8 cellular contexts compared by ENCODE assay signal in genomic region chr1:88892146-88892877, GRCh38. TPM values are rescaled to one million over a fixed set of nuclear protein-coding genes. Genes with fewer than 3 reads are reported as not detected.
DNase-seq lines count a peak whose midpoint lies in the region; ATAC-seq and TF ChIP-seq lines count a peak whose summit lies in the region.

No MANE protein-coding gene starts in this region.

- TF ChIP-seq CTCF in BE2C (IDR thresholded peaks at IDR 0.05; ENCODE audit: low read depth, low read length) (no peak), HEK293 (tag by site-specific recombination; IDR thresholded peaks at IDR 0.05) (no peak), PC-3 (conservative IDR thresholded peaks at IDR 0.05; ENCODE audit: low read depth, low read length) (no peak), dorsolateral prefrontal cortex (IDR thresholded peaks at IDR 0.05 in 54 of 56, conservative IDR thresholded peaks at IDR 0.05 in 2 of 56; ENCODE audit: low read depth in 1 of 56, partially characterized antibody in 56 of 56) (no peak)

- intact Hi-C loops in PC-3 (cut with micrococcal nuclease) (loop anchor here (5.0 kb wide), 2 partner anchors 160 to 210 kb away; partner anchors contain the start of gene PKN2), dorsolateral prefrontal cortex (cut with DNase I) (no loop called here)
- intact Hi-C loops in naive thymus-derived CD4-positive, alpha-beta T cell (cut with micrococcal nuclease): loop anchor here (5.0 kb wide), 5 partner anchors 385 to 1560 kb away; partner anchors contain the start of gene LRRC8D (in 1 of the 2)

- H3K36me3 Mint-ChIP-seq in naive thymus-derived CD4-positive, alpha-beta T cell: peaks cover 0 to 5% (median 0%) of the 10 kb centered on the region in 5 donors

- H3K4me1 Mint-ChIP-seq in naive thymus-derived CD4-positive, alpha-beta T cell: peaks cover 23 to 54% (median 43%) of the 10 kb centered on the region in 7 donors

- no peaks in the 10 kb centered on the region for H3K9me2 ChIP-seq in PC-3 (replicated peaks; ENCODE audit: low read length)

- peak overlapping the region; percentile 87 to 99 (median 95) for H3K4me3 Mint-ChIP-seq in naive thymus-derived CD4-positive, alpha-beta T cell

- no peaks in the 10 kb centered on the region for H3F3A ChIP-seq in PC-3 (ENCODE audit: low read length, unreplicated experiment)

- H2AFZ ChIP-seq in PC-3 (ENCODE audit: low read length): peak overlapping the region; percentile 92

- no peaks in the 10 kb centered on the region for H3K9me3 ChIP-seq in BE2C
- no peaks in the 10 kb centered on the region for H3K9me3 ChIP-seq in HEK293 (ENCODE audit: control insufficient read depth, insufficient read depth, low read depth, low read length)
- H3K9me3 ChIP-seq in PC-3 (ENCODE audit: low read length): no peaks in the 10 kb centered on the region
- no peaks in the 10 kb centered on the region for H3K9me3 ChIP-seq in naive thymus-derived CD4-positive, alpha-beta T cell (ENCODE audit: control insufficient read depth in 2 of 3, low read length in 3 of 3)

- BruUV-seq in PC-3 (replicated peaks; lab: Mats Ljungman, UMichigan): TSS peak; percentile 13

- H4K20me1 ChIP-seq in PC-3 (ENCODE audit: low read length): peaks cover 18% of the 10 kb centered on the region

- peaks cover 41% of the 10 kb centered on the region for H3K79me2 ChIP-seq in PC-3 (ENCODE audit: low read length)

- peaks cover 0 to 5% (median 0%) of the 10 kb centered on the region in 11 donors for H3K9me3 Mint-ChIP-seq in naive thymus-derived CD4-positive, alpha-beta T cell

- H3K27ac ChIP-seq in HEK293 (ENCODE audit: extremely low read depth, low read depth, low read length) (no peak overlapping the region), PC-3 (ENCODE audit: low read length) (no peak overlapping the region), dorsolateral prefrontal cortex (peak overlapping the region in 42 of 59 donors; percentile 78 to 98 (median 93))
- H3K27ac ChIP-seq in naive thymus-derived CD4-positive, alpha-beta T cell (ENCODE audit: low read depth, low read length): peak overlapping the region; percentile 91

- H3K4me3 ChIP-seq in BE2C (ENCODE audit: low read depth, low read length) (peak overlapping the region; percentile 78), HEK293 (ENCODE audit: low read depth, low read length) (peak overlapping the region; percentile 99), PC-3 (ENCODE audit: low read length) (peak overlapping the region; percentile 96), dorsolateral prefrontal cortex (peak overlapping the region; percentile 61 to 100 (median 93))
- peak overlapping the region; percentile 86 for H3K4me3 ChIP-seq in naive thymus-derived CD4-positive, alpha-beta T cell (ENCODE audit: low read length)

- peak overlapping the region; percentile 84 for H3K9ac ChIP-seq in PC-3 (ENCODE audit: low read length)

- H3K27me3 Mint-ChIP-seq in naive thymus-derived CD4-positive, alpha-beta T cell: peaks cover 0 to 2% (median 0%) of the 10 kb centered on the region in 5 donors

- H3K36me3 ChIP-seq in BE2C (no peaks in the 10 kb centered on the region), HEK293 (ENCODE audit: control insufficient read depth in 2 of 2, insufficient read depth in 1 of 2, low read length in 2 of 2) (peaks cover 0 to 9% of the 10 kb centered on the region in 2 experiments; a peak in 1 of 3 replicates), PC-3 (ENCODE audit: low read depth, low read length) (peaks cover 3% of the 10 kb centered on the region; the same call in 1 of the 2 replicates)
- H3K36me3 ChIP-seq in naive thymus-derived CD4-positive, alpha-beta T cell (ENCODE audit: control insufficient read depth in 2 of 3, insufficient read depth in 3 of 3, low read length in 3 of 3): peaks cover 0 to 6% (median 0%) of the 10 kb centered on the region in 3 experiments

- H3K4me2 ChIP-seq in PC-3 (ENCODE audit: low read length): peak overlapping the region; percentile 97

- DNase-seq in BE2C: no peak
- DNase-seq in PC-3: peak; percentile 95
- DNase-seq in dorsolateral prefrontal cortex: no peak
- peak in 2 of 9 donors; percentile 15 to 18 for DNase-seq in naive thymus-derived CD4-positive, alpha-beta T cell
- DNase-seq in HuH-7.5 (ENCODE audit: low spot score): no peak

- peak; percentile 68 for ATAC-seq in PC-3
- no peak for ATAC-seq in naive thymus-derived CD4-positive, alpha-beta T cell
- ATAC-seq in HG03460 (IDR thresholded peaks at IDR 0.05; ENCODE audit: unreplicated experiment): no peak
- no peak for ATAC-seq in GM18873 (IDR thresholded peaks at IDR 0.05; ENCODE audit: low FRiP score, unreplicated experiment)

- H3K4me1 ChIP-seq in BE2C (no peaks in the 10 kb centered on the region), HEK293 (ENCODE audit: control insufficient read depth, insufficient read depth, low read length) (peaks cover 10% of the 10 kb centered on the region; the same call in 1 of the 2 replicates), PC-3 (ENCODE audit: insufficient read depth, low read length) (peaks cover 27% of the 10 kb centered on the region)
- peaks cover 26 to 27% of the 10 kb centered on the region in 2 donors for H3K4me1 ChIP-seq in naive thymus-derived CD4-positive, alpha-beta T cell (ENCODE audit: control insufficient read depth in 2 of 2, insufficient read depth in 2 of 2, low read length in 2 of 2)

- H3K27ac Mint-ChIP-seq in naive thymus-derived CD4-positive, alpha-beta T cell: peak overlapping the region; percentile 93 to 98 (median 97)

- POLR2A ChIA-PET in HEK293 (lab: Yijun Ruan, JAX) (interaction anchor here (0.7 to 2.4 kb wide), 4 partner anchors 25 to 714 kb away, joined by 3 to 12 read pairs (median 6); partner anchors contain the start of gene PKN2), PC-3 (lab: Charles Lee; ENCODE audit: unreplicated experiment) (interaction anchor here (0.6 kb wide), 2 partner anchors 25 to 163 kb away, joined by 3 to 4 read pairs; no protein-coding TSS in a partner anchor)
- POLR2A ChIA-PET in naive thymus-derived CD4-positive, alpha-beta T cell (lab: Charles Lee): interaction anchor here (0.9 to 2.0 kb wide), 7 partner anchors 14 to 929 kb away, joined by 3 to 18 read pairs (median 4); partner anchors contain the start of genes LRRC8D and PKN2

- CTCF ChIA-PET in HEK293 (lab: Yijun Ruan, JAX): interaction anchor here (0.5 to 0.8 kb wide), 4 partner anchors 15 to 289 kb away, joined by 3 to 4 read pairs (median 3); no protein-coding TSS in a partner anchor
- CTCF ChIA-PET in PC-3 (lab: Charles Lee): interaction anchor here (0.6 kb wide), 1 partner anchor 236 kb away, joined by 5 read pairs; no protein-coding TSS in a partner anchor
- CTCF ChIA-PET in naive thymus-derived CD4-positive, alpha-beta T cell (lab: Charles Lee): interaction anchor here (0.6 to 0.8 kb wide), 2 partner anchors 43 to 77 kb away, joined by 3 read pairs; no protein-coding TSS in a partner anchor

- H3K27me3 ChIP-seq in BE2C: no peaks in the 10 kb centered on the region
- H3K27me3 ChIP-seq in PC-3 (ENCODE audit: low read length): no peaks in the 10 kb centered on the region
- H3K27me3 ChIP-seq in dorsolateral prefrontal cortex: no peaks in the 10 kb centered on the region
- no peaks in the 10 kb centered on the region for H3K27me3 ChIP-seq in naive thymus-derived CD4-positive, alpha-beta T cell (ENCODE audit: control insufficient read depth in 2 of 2, insufficient read depth in 2 of 2, low read length in 2 of 2)

TF ChIP-seq in HEK293, 187 proteins besides CTCF, POLR2A, EP300 and RAD21:
- TF ChIP-seq ZSCAN4 (tag by site-specific recombination; IDR thresholded peaks at IDR 0.05) (peak; percentile 74), ZNF548 (tag by site-specific recombination; IDR thresholded peaks at IDR 0.05) (no peak), PRDM6 (tag by site-specific recombination; IDR thresholded peaks at IDR 0.05) (no peak), SP2 (tag by site-specific recombination; IDR thresholded peaks at IDR 0.05) (peak; percentile 45), ZNF266 (tag by site-specific recombination; IDR thresholded peaks at IDR 0.05; ENCODE audit: low read depth) (no peak), SP3 (tag by site-specific recombination; IDR thresholded peaks at IDR 0.05) (no peak), ZFHX2 (tag by site-specific recombination; conservative IDR thresholded peaks at IDR 0.05) (no peak), ZNF335 (tag by site-specific recombination; conservative IDR thresholded peaks at IDR 0.05) (no peak), SETDB1 (IDR thresholded peaks at IDR 0.05; ENCODE audit: insufficient read length, low read length) (peak; percentile 58)

RNA-seq across cellular contexts. Expression of gene GTF2B, which starts 0.9 kb away (rescaled TPM):
- polyA plus RNA-seq in BE2C (2012; ENCODE audit: insufficient read depth, insufficient read length, low read depth): 29.4 TPM
- total RNA-seq in PC-3 (2014; rRNA removed) (29.3 and 32.1 TPM in 2 replicates), dorsolateral prefrontal cortex (10 to 100 TPM; 14.2 to 33.8 (median 25.1) TPM)
- total RNA-seq in naive thymus-derived CD4-positive, alpha-beta T cell: 10 to 100 TPM; 41.3 to 53.6 (median 47.3) TPM
- 10 to 100 TPM; 56.1 to 88.4 TPM for polyA plus RNA-seq in naive thymus-derived CD4-positive, alpha-beta T cell

Comparison
In these comparisons a context has a peak if more than half of its experiments do, and no peak if none do; other contexts are left out.
1. H3K27ac ChIP-seq: peak in dorsolateral prefrontal cortex (42 of 59) and naive thymus-derived CD4-positive, alpha-beta T cell (single experiment); none in HEK293 (single experiment) and PC-3 (single experiment).
2. intact Hi-C loops: an anchor here in PC-3 (5.0 kb wide) and naive thymus-derived CD4-positive, alpha-beta T cell (5.0 kb wide); none called in dorsolateral prefrontal cortex.
3. Peak in every context shown above with its lines, with median percentiles within 50 percentile points of each other: H3K4me3 ChIP-seq.